9 cellular contexts compared by ENCODE assay signal in the genomic region with DNA sequence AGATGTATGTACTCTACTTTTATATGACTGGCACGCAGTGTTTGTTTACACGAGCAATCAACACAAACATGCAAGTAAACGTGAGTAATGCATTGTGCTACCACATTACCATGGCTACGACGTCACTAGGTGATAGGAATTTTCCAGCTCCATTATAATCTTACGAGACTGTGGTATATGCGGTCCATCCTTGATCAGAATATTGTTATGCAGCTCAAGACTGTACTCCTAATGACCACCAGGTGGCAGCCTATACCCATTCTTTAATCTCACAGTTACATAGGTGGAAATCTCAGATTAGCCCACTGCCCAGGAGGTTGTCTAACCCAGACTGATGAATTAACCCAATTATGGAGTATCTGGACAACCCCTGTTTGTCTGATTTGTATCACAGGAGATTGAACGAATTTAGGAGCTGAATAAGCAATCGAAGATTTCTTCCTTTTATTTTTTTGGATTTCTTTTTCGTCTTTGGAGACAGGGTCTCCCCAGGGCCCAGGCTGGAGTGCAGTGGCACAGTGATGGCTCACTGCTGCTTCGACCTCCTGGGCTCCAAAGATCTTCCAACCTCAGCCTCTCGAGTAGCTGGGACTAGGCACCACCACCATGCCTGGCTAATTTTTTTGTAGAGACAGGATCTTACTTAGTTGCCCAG. TPM values are rescaled to one million over a fixed set of nuclear protein-coding genes. Genes with fewer than 3 reads are reported as not detected.
DNase-seq lines count a peak whose midpoint lies in the region; ATAC-seq and TF ChIP-seq lines count a peak whose summit lies in the region.
"Had no signal": no experiment of that assay in that cellular context is flagged by ENCODE, and none has a peak within 500 bp of the region (broad histone marks: within the 10 kb centered on the region; RNA-seq: fewer than 3 reads in every experiment).

No MANE protein-coding gene starts in this region.

- peak; percentile 38 for ATAC-seq in GM21360 (IDR thresholded peaks at IDR 0.05; ENCODE audit: unreplicated experiment)
- peak; percentile 88 to 94 (median 90) for ATAC-seq in natural killer cell

- intact Hi-C loops in esophagus squamous epithelium (cut with DNase I) (loop anchor here (5.0 kb wide), 1 partner anchor 79 kb away; no protein-coding TSS in a partner anchor), natural killer cell (cut with micrococcal nuclease) (loop anchor here (1.0 kb wide), 4 partner anchors 75 to 150 kb away; a partner anchor contains a TSS), uterus (cut with DNase I; ENCODE audit: low total_unique reads) (loop anchor here (10.0 kb wide), 1 partner anchor 81 kb away; no protein-coding TSS in a partner anchor)

- DNase-seq in COR-L47 (lab: John Stamatoyannopoulos, UW) (peak; percentile 10), NT2/D1 (ENCODE audit: low read depth, low spot score) (peak; percentile 68), esophagus squamous epithelium (lab: John Stamatoyannopoulos, UW) (no peak), natural killer cell (peak; percentile 37), uterus (peak in 1 of 2 donors; percentile 34)
- peak; percentile 57 for DNase-seq in activated CD8-positive, alpha-beta memory T cell treated with anti-CD3 and anti-CD28 coated beads, Interleukin-2, amount 50 U/mL, for 4 hours

- TF ChIP-seq POLR2A in esophagus squamous epithelium (IDR thresholded peaks at IDR 0.05) (no peak), uterus (IDR thresholded peaks at IDR 0.05) (no peak)

- peaks cover 23 to 29% of the 10 kb centered on the region in 2 donors for H3K4me1 Mint-ChIP-seq in natural killer cell

- H3K27ac Mint-ChIP-seq in natural killer cell = no peak overlapping the region
- H3K27ac Mint-ChIP-seq: stimulated activated naive CD8-positive, alpha-beta T cell treated with anti-CD3 and anti-CD28 coated beads, Interleukin-15, Interleukin-2, amounts not matched to agents 100 ng/mL and 50 ng/mL, for 24 hours had no signal

- H3K36me3 ChIP-seq in NT2/D1 (ENCODE audit: insufficient read depth, insufficient read length, low read length) = no peaks in the 10 kb centered on the region
- no peaks in the 10 kb centered on the region for H3K36me3 ChIP-seq in esophagus squamous epithelium
- H3K36me3 ChIP-seq in uterus = no peaks in the 10 kb centered on the region

- no peak for TF ChIP-seq EP300 in Ishikawa (IDR thresholded peaks at IDR 0.05; ENCODE audit: borderline replicate concordance)

- no peaks in the 10 kb centered on the region for H3K36me3 Mint-ChIP-seq in natural killer cell

- H3K9me3 ChIP-seq in NT2/D1 (ENCODE audit: insufficient read depth, low read length) (no peaks in the 10 kb centered on the region; the same call in 1 of the 2 replicates), esophagus squamous epithelium (no peaks in the 10 kb centered on the region), uterus (no peaks in the 10 kb centered on the region)

- H3K27ac ChIP-seq in esophagus squamous epithelium (no peak overlapping the region), uterus (no peak overlapping the region)

- H3K4me1 ChIP-seq in NT2/D1 (ENCODE audit: insufficient read depth, insufficient read length) (no peaks in the 10 kb centered on the region), esophagus squamous epithelium (peaks cover 0 to 6% (median 0%) of the 10 kb centered on the region in 3 donors), uterus (no peaks in the 10 kb centered on the region)

- no peak overlapping the region for H3K9ac ChIP-seq in NT2/D1 (ENCODE audit: insufficient read length, low read depth)

- H3K27me3 ChIP-seq in NT2/D1 (ENCODE audit: insufficient read depth, insufficient read length) = no peaks in the 10 kb centered on the region
- no peaks in the 10 kb centered on the region for H3K27me3 ChIP-seq in esophagus squamous epithelium
- H3K27me3 ChIP-seq in uterus = no peaks in the 10 kb centered on the region

- no peaks in the 10 kb centered on the region for H3K9me3 Mint-ChIP-seq in natural killer cell
- H3K9me3 Mint-ChIP-seq: stimulated activated naive CD8-positive, alpha-beta T cell treated with anti-CD3 and anti-CD28 coated beads, Interleukin-15, Interleukin-2, amounts not matched to agents 100 ng/mL and 50 ng/mL, for 24 hours had no signal

- TF ChIP-seq CTCF in esophagus squamous epithelium (IDR thresholded peaks at IDR 0.05) (peak; percentile 76 to 86 (median 84)), natural killer cell (IDR thresholded peaks at IDR 0.05) (peak; percentile 97), uterus (IDR thresholded peaks at IDR 0.05) (peak; percentile 74 to 84 (median 78))

- H3K4me3 Mint-ChIP-seq in natural killer cell = no peak overlapping the region
- H3K4me3 Mint-ChIP-seq: stimulated activated naive CD8-positive, alpha-beta T cell treated with anti-CD3 and anti-CD28 coated beads, Interleukin-15, Interleukin-2, amounts not matched to agents 100 ng/mL and 50 ng/mL, for 24 hours had no signal

- peak; percentile 92 for TF ChIP-seq RAD21 in Ishikawa (IDR thresholded peaks at IDR 0.05; ENCODE audit: low read depth)

- H3K27me3 Mint-ChIP-seq in natural killer cell (ENCODE audit: low read depth in 2 of 2) = peaks cover 6 to 7% of the 10 kb centered on the region in 2 donors
- H3K27me3 Mint-ChIP-seq: stimulated activated naive CD8-positive, alpha-beta T cell treated with anti-CD3 and anti-CD28 coated beads, Interleukin-15, Interleukin-2, amounts not matched to agents 100 ng/mL and 50 ng/mL, for 24 hours had no signal

- WGBS in esophagus squamous epithelium, 2 donors = 20 to 22% methylated on average over 12 of the region's 12 CpGs

- H3K4me3 ChIP-seq in NT2/D1 (ENCODE audit: insufficient read length, low read depth) = no peak overlapping the region
- H3K4me3 ChIP-seq in esophagus squamous epithelium = no peak overlapping the region
- no peak overlapping the region for H3K4me3 ChIP-seq in uterus

TF ChIP-seq in Ishikawa, 13 proteins besides CTCF, POLR2A, EP300 and RAD21:
- TF ChIP-seq TEAD4 (IDR thresholded peaks at IDR 0.05) (no peak), YY1 (IDR thresholded peaks at IDR 0.05; ENCODE audit: low read depth) (no peak)

RNA-seq across cellular contexts. Expression of a gene that starts 8.7 kb away (rescaled TPM):
- total RNA-seq in esophagus squamous epithelium = 1 to 10 TPM in 2 of 4 donors, under 1 TPM in 1, not detected in 1; 0.31 to 6.7 (median 2.0) TPM
- 10 to 100 TPM; 39.9 to 59.6 (median 53.5) TPM for total RNA-seq in natural killer cell
- 1 to 10 TPM in 1 of 4 donors, not detected in 3; 1.4 TPM for total RNA-seq in uterus

RNA-seq across cellular contexts. Expression of a gene that starts 26.5 kb away (rescaled TPM):
- total RNA-seq in esophagus squamous epithelium (not detected), natural killer cell (not detected), uterus (not detected)

Comparison
In these comparisons a context has a peak if more than half of its experiments do, and no peak if none do; other contexts are left out.
1. RNA of a gene that starts 8.7 kb away (total RNA-seq): 39.9 to 59.6 TPM in natural killer cell; 0.31 to 6.7 TPM in esophagus squamous epithelium and 1.4 TPM in uterus; every median in the first group is over 4 times any median in the second.
2. Peak in every context shown above with its lines, with median percentiles within 50 percentile points of each other: CTCF ChIP-seq.